In genomic region chr2:132754867-132755472, GRCh38 we compare ENCODE assay signal across 25 cellular contexts.
DNase-seq lines count a peak whose midpoint lies in the region; ATAC-seq, FAIRE-seq and TF ChIP-seq lines count a peak whose summit lies in the region.
"Had no signal": no experiment of that assay in that cellular context is flagged by ENCODE, and none has a peak within 500 bp of the region (broad histone marks: within the 10 kb centered on the region; RNA-seq: fewer than 3 reads in every experiment).

No MANE protein-coding gene starts in this region.

- no peaks in the 10 kb centered on the region for H3K9me3 ChIP-seq in GM12878 (replicated peaks; ENCODE audit: control insufficient read depth, insufficient read depth, low read length)

- BruUV-seq in GM12878 (replicated peaks; lab: Mats Ljungman, UMichigan), result no TSS peak

- H2AFZ ChIP-seq in GM12878 (ENCODE audit: control insufficient read depth, low read depth, low read length), result no peak overlapping the region
- H2AFZ ChIP-seq: PC-9 had no signal

- SMC1A ChIA-PET in GM12878 (lab: Charles Lee; ENCODE audit: uncharacterized antibody, unreplicated experiment), result interaction anchor here (0.8 to 1.6 kb wide), 2 partner anchors 15 to 197 kb away, joined by 3 read pairs; no protein-coding TSS in a partner anchor

- no peaks in the 10 kb centered on the region for H3K27me3 ChIP-seq in GM12878 (replicated peaks in 1 of 2; ENCODE audit: control insufficient read depth in 2 of 2, insufficient read depth in 2 of 2, low read length in 1 of 2)
- H3K27me3 ChIP-seq: BLaER1 treated with 17β-estradiol and CSF1 and Interleukin-3, amounts not matched to agents 10 nM and 100 nM had no signal

- H3K4me2 ChIP-seq in GM12878 (ENCODE audit: control insufficient read depth, insufficient read depth), result no peak overlapping the region
- H3K4me2 ChIP-seq: PC-9 had no signal

- no peak for TF ChIP-seq EP300 in GM12878 (IDR thresholded peaks at IDR 0.05; ENCODE audit: borderline replicate concordance in 1 of 2, control insufficient read depth in 1 of 2, low read depth in 2 of 2, low read length in 2 of 2)

- peaks cover 3% of the 10 kb centered on the region for H3K9me3 Mint-ChIP-seq in activated CD4-positive, alpha-beta T cell treated with anti-CD3 and anti-CD28 coated beads, Interleukin-2, amount 10 ng/mL, durations not matched to agents 24 days and 14 days
- H3K9me3 Mint-ChIP-seq in HFFc6, result no peaks in the 10 kb centered on the region

- H3K36me3 ChIP-seq in GM12878 (ENCODE audit: control insufficient read depth in 2 of 2, insufficient read depth in 2 of 2, low read length in 1 of 2), result no peaks in the 10 kb centered on the region
- H3K36me3 ChIP-seq: BLaER1 treated with 17β-estradiol and CSF1 and Interleukin-3, amounts not matched to agents 10 nM and 100 nM had no signal

- no peaks in the 10 kb centered on the region for H4K20me1 ChIP-seq in GM12878 (ENCODE audit: control insufficient read depth, insufficient read depth)
- H4K20me1 ChIP-seq: BLaER1 treated with 17β-estradiol and CSF1 and Interleukin-3, amounts not matched to agents 10 nM and 100 nM had no signal

- peak; percentile 20 for DNase-seq in activated CD4-positive, alpha-beta T cell treated with anti-CD3 and anti-CD28 coated beads, Interleukin-2, amount 10 ng/mL, durations not matched to agents 24 days and 14 days
- DNase-seq in activated CD4-positive, alpha-beta T cell treated with anti-CD3 and anti-CD28 coated beads for 48 hours, result no peak
- DNase-seq in GM12878 (ENCODE audit: low read depth, low spot score) (no peak), HEK293T (ENCODE audit: extremely low spot score) (no peak), middle frontal gyrus (ENCODE audit: extremely low spot score, low spot score) (no peak), HFFc6 (no peak), omental fat pad (ENCODE audit: low spot score) (no peak)
- DNase-seq: Caco-2; CD4-positive, alpha-beta memory T cell; DMS 273 treated with DMSO at 0.1 percent for 48 hours; DMS79 treated with DMSO at 0.1 percent for 48 hours; GOT3; NCI-H1092 treated with DMSO at 0.1 percent for 48 hours; NCI-H1436 treated with DMSO at 0.1 percent for 48 hours; NCI-H1930; NCI-H69; PC-9; RPMI8226; SHP77 treated with DMSO at 0.1 percent for 48 hours had no signal

- 40% methylated on average over 2 of the region's 2 CpGs for WGBS in GM12878 (ENCODE audit: insufficient coverage, insufficient replicate concordance, low lambda C conversion rate, missing lambda C conversion rate)

- no peak overlapping the region for H3K9ac ChIP-seq in GM12878 (ENCODE audit: control insufficient read depth, insufficient read depth, low read length)
- H3K9ac ChIP-seq: BLaER1 treated with 17β-estradiol and CSF1 and Interleukin-3, amounts not matched to agents 10 nM and 100 nM had no signal

- TF ChIP-seq CTCF in GM12878 (IDR thresholded peaks at IDR 0.05 in 2 of 3, conservative IDR thresholded peaks at IDR 0.05 in 1 of 3; ENCODE audit: control insufficient read depth in 2 of 3, extremely low read depth in 1 of 3, insufficient read depth in 1 of 3, low read depth in 3 of 3, low read length in 3 of 3) (no peak), HFFc6 (IDR thresholded peaks at IDR 0.05) (no peak), omental fat pad (IDR thresholded peaks at IDR 0.05) (no peak)

- no peak overlapping the region for H3K4me3 Mint-ChIP-seq in activated CD4-positive, alpha-beta T cell treated with anti-CD3 and anti-CD28 coated beads, Interleukin-2, amount 10 ng/mL, durations not matched to agents 24 days and 14 days
- no peak overlapping the region for H3K4me3 Mint-ChIP-seq in HFFc6
- H3K4me3 Mint-ChIP-seq: CD4-positive, alpha-beta memory T cell had no signal

- no peak for TF ChIP-seq POLR2A in GM12878 (IDR thresholded peaks at IDR 0.05; ENCODE audit: low read depth, low read length)

- intact Hi-C loops in activated CD4-positive, alpha-beta T cell treated with anti-CD3 and anti-CD28 coated beads, Interleukin-2, amount 10 ng/mL, durations not matched to agents 24 days and 14 days (cut with micrococcal nuclease), result no loop called here
- intact Hi-C loops in GM12878 (cut with micrococcal nuclease; ENCODE audit: unreplicated experiment), result no loop called here

- H3K4me3 ChIP-seq in GM12878, result no peak overlapping the region
- H3K4me3 ChIP-seq: BLaER1 treated with 17β-estradiol and CSF1 and Interleukin-3, amounts not matched to agents 10 nM and 100 nM; K562; PC-9 had no signal

- H3K4me1 ChIP-seq in GM12878 (ENCODE audit: control insufficient read depth, insufficient read depth, low read length), result no peaks in the 10 kb centered on the region

- POLR2A ChIA-PET in GM12878 (lab: Charles Lee) (no interaction called here), HEK293T (lab: Yijun Ruan, JAX) (no interaction called here)

- ATAC-seq in HG02588 (IDR thresholded peaks at IDR 0.05; ENCODE audit: unreplicated experiment) (peak; percentile 47), GM12878 (peak; percentile 55), omental fat pad (ENCODE audit: low FRiP score) (no peak)
- ATAC-seq: HCT116, K562, SK-N-SH treated with all-trans-retinoic acid at 6 μM for 48 hours had no signal

- TF ChIP-seq RAD21 in GM12878 (IDR thresholded peaks at IDR 0.05; ENCODE audit: insufficient read depth, low read depth, low read length), result no peak

- no peak overlapping the region for H3K27ac Mint-ChIP-seq in activated CD4-positive, alpha-beta T cell treated with anti-CD3 and anti-CD28 coated beads, Interleukin-2, amount 10 ng/mL, durations not matched to agents 24 days and 14 days
- no peak overlapping the region for H3K27ac Mint-ChIP-seq in HFFc6
- H3K27ac Mint-ChIP-seq: CD4-positive, alpha-beta memory T cell had no signal

- CTCF ChIA-PET in GM12878 (lab: Yijun Ruan, JAX) (interaction anchor here (1.4 kb wide), 1 partner anchor 15 kb away, joined by 3 read pairs; no protein-coding TSS in a partner anchor), HEK293T (lab: Yijun Ruan, JAX) (no interaction called here)

- H3K27me3 Mint-ChIP-seq in activated CD4-positive, alpha-beta T cell treated with anti-CD3 and anti-CD28 coated beads, Interleukin-2, amount 10 ng/mL, durations not matched to agents 24 days and 14 days, result no peaks in the 10 kb centered on the region
- H3K27me3 Mint-ChIP-seq in HFFc6 (ENCODE audit: insufficient read depth), result no peaks in the 10 kb centered on the region; the same call in none of the 2 replicates
- H3K27me3 Mint-ChIP-seq: CD4-positive, alpha-beta memory T cell had no signal

- H3K36me3 Mint-ChIP-seq in activated CD4-positive, alpha-beta T cell treated with anti-CD3 and anti-CD28 coated beads, Interleukin-2, amount 10 ng/mL, durations not matched to agents 24 days and 14 days (ENCODE audit: low read depth), result no peaks in the 10 kb centered on the region
- H3K36me3 Mint-ChIP-seq in HFFc6 (ENCODE audit: low read depth), result no peaks in the 10 kb centered on the region
- H3K36me3 Mint-ChIP-seq: CD4-positive, alpha-beta memory T cell had no signal

- RAD21 ChIA-PET in GM12878 (lab: Charles Lee; ENCODE audit: unreplicated experiment), result no interaction called here

- FAIRE-seq in GM12878 (lab: Jason Lieb, UNC), result no peak
- FAIRE-seq: K562 had no signal

- H3K27ac ChIP-seq in GM12878 (ENCODE audit: control insufficient read depth, insufficient read depth), result no peak overlapping the region
- H3K27ac ChIP-seq: 22Rv1; BLaER1 treated with 17β-estradiol and CSF1 and Interleukin-3, amounts not matched to agents 10 nM and 100 nM; PC-9 had no signal

- in situ Hi-C loops in GM12878 (cut with MboI), result no loop called here

- H3K4me1 Mint-ChIP-seq in activated CD4-positive, alpha-beta T cell treated with anti-CD3 and anti-CD28 coated beads, Interleukin-2, amount 10 ng/mL, durations not matched to agents 24 days and 14 days, result no peaks in the 10 kb centered on the region
- peaks cover 31% of the 10 kb centered on the region; the same call in 1 of the 2 replicates for H3K4me1 Mint-ChIP-seq in HFFc6 (ENCODE audit: low read depth)
- H3K4me1 Mint-ChIP-seq: CD4-positive, alpha-beta memory T cell had no signal

- H3K79me2 ChIP-seq in GM12878 (ENCODE audit: control insufficient read depth, insufficient read depth, low read length), result no peaks in the 10 kb centered on the region

TF ChIP-seq in GM12878, 131 proteins besides CTCF, POLR2A, EP300 and RAD21:
- TF ChIP-seq RUNX3 (IDR thresholded peaks at IDR 0.05; ENCODE audit: low read length) (peak; percentile 27; the same call in 1 of the 2 replicates), RFX5 (IDR thresholded peaks at IDR 0.05; ENCODE audit: low read depth, low read length) (no peak), BHLHE40 (IDR thresholded peaks at IDR 0.05; ENCODE audit: borderline replicate concordance in 1 of 2, low read depth in 2 of 2, low read length in 1 of 2) (peak in 1 of 2 experiments; percentile 79; a peak in 3 of 4 replicates)
TF ChIP-seq in GM12878: peak in this region for 2.

TF ChIP-seq in HEK293T, 16 proteins besides CTCF, POLR2A, EP300 and RAD21:
- TF ChIP-seq SP1 (IDR thresholded peaks at IDR 0.05) (no peak), BHLHE40 (IDR thresholded peaks at IDR 0.05; ENCODE audit: borderline replicate concordance) (no peak), L3MBTL2 (conservative IDR thresholded peaks at IDR 0.05) (no peak), NFRKB (IDR thresholded peaks at IDR 0.05) (no peak)
